ENCODE assay signal across 1 cellular context in the genomic region with DNA sequence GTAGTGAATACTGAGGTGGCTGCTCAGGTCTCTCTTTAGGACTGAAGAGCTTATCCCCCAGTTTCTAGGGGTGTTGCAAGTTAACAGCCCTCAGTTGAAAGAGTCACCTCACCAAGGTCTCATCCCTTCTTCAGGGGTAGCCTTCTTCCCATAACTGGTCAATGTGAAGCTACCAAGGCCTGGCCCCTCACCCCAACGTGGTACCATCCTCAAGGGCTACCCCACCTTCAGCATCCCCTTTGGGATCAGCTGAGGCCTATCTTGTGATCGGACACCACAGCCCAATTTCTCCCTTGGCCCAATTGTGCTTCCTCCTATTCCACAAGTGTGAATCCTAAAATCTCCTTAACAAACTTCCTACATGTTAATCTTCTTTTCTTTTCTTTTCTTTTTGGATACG.
TF ChIP-seq lines count a peak whose summit lies in the region.

No MANE protein-coding gene starts in this region.

TF ChIP-seq in GM23338, 12 proteins besides CTCF, POLR2A, EP300 and RAD21:
- no peak for TF ChIP-seq ZNF331 (CRISPR knock-in tag; IDR thresholded peaks at IDR 0.05; ENCODE audit: low read depth)
- no peak for TF ChIP-seq EZH2 (IDR thresholded peaks at IDR 0.05; ENCODE audit: low read depth, unreplicated experiment)
- no peak for TF ChIP-seq STAT1 (IDR thresholded peaks at IDR 0.05; ENCODE audit: unreplicated experiment)
- no peak for TF ChIP-seq NANOG (IDR thresholded peaks at IDR 0.05; ENCODE audit: borderline replicate concordance)
- TF ChIP-seq POLR2AphosphoS5 (IDR thresholded peaks at IDR 0.05; ENCODE audit: low read depth), result no peak
- TF ChIP-seq ETS1 (IDR thresholded peaks at IDR 0.05), result no peak
- no peak for TF ChIP-seq ZNF462 (CRISPR knock-in tag; IDR thresholded peaks at IDR 0.05)
- TF ChIP-seq CREB1 (CRISPR knock-in tag; IDR thresholded peaks at IDR 0.05; ENCODE audit: low read depth), result no peak
- no peak for TF ChIP-seq JUNB (IDR thresholded peaks at IDR 0.05; ENCODE audit: unreplicated experiment)
TF ChIP-seq in GM23338: peak in this region for 0.
